31 cellular contexts compared by ENCODE assay signal in the genomic region with DNA sequence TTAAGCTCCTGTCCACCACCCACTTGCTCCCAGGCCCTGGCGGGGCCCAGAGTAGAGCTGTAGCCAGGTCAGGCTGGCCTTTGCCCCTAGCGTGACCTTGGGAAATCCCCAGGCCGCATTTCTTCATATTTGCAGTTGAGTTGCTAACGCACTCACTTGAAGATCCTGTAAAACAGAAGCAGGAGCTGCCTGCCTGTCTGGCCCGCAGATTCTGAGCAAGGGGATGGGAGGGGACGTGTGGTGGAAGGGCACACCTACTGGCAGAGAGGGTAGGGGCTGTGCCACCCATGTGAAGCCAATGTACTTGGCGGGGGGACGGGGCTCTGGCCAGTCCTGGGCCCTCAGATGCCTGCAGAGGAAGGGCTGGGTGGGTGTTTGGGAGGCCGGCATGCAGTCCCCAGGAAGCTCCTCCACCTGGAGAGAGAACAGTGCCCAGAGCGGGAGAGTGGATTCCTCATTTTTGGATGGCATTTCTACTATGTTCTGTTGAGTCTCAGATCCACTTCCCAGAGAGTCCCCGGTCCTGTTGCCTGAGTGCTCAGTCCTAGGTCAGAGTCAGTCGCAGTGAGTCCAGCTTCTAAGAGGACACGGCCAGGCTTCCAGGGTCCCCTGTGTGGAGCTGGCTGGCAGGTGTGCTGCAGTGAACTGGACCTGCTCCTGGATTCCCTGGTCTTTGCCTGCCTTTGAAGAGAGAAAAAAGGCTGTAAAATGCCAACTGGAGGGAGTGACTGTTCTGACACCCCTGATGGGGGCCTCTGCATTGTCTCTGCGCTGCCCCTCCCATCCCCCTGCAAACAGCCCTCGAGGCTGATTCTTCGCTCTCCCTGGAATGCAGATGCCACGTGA.
DNase-seq lines count a peak whose midpoint lies in the region; ATAC-seq and TF ChIP-seq lines count a peak whose summit lies in the region.
"Had no signal": no experiment of that assay in that cellular context is flagged by ENCODE, and none has a peak within 500 bp of the region (broad histone marks: within the 10 kb centered on the region; RNA-seq: fewer than 3 reads in every experiment).

No MANE protein-coding gene starts in this region.

- TF ChIP-seq CTCF in endodermal cell (conservative IDR thresholded peaks at IDR 0.05), result no peak

- peak; percentile 28 for ATAC-seq in naive thymus-derived CD4-positive, alpha-beta T cell
- no peak for ATAC-seq in HG03378 (IDR thresholded peaks at IDR 0.05; ENCODE audit: unreplicated experiment)
- ATAC-seq: activated CD4-positive, alpha-beta T cell treated with anti-CD3 and anti-CD28 coated beads for 36 hours; activated CD8-positive, alpha-beta T cell treated with anti-CD3 and anti-CD28 coated beads for 36 hours; mucosa of descending colon; natural killer cell treated with Interleukin-12 subunit alpha and Interleukin-12 subunit beta and Interleukin-15 and Interleukin-18, amount 100 ng/mL, for 72 hours; Panc1; SK-N-SH treated with all-trans-retinoic acid at 6 μM for 48 hours had no signal

- H3K4me1 Mint-ChIP-seq in endodermal cell, result peaks cover 9% of the 10 kb centered on the region
- H3K4me1 Mint-ChIP-seq in naive thymus-derived CD4-positive, alpha-beta T cell, result peaks cover 1 to 19% (median 9%) of the 10 kb centered on the region in 7 donors

- H3K4me3 ChIP-seq in NT2/D1 (ENCODE audit: insufficient read length, low read depth), result no peak overlapping the region
- H3K4me3 ChIP-seq in endodermal cell (ENCODE audit: low read length), result no peak overlapping the region
- no peak overlapping the region for H3K4me3 ChIP-seq in naive thymus-derived CD4-positive, alpha-beta T cell (ENCODE audit: low read length)
- H3K4me3 ChIP-seq: lung, mucosa of descending colon, ovary, smooth muscle cell had no signal

- intact Hi-C loops in naive thymus-derived CD4-positive, alpha-beta T cell (cut with micrococcal nuclease), result no loop called here

- CTCF ChIA-PET in naive thymus-derived CD4-positive, alpha-beta T cell (lab: Charles Lee), result interaction anchor here (1.2 kb wide), 1 partner anchor 10 kb away, joined by 5 read pairs; no protein-coding TSS in a partner anchor

- H3K36me3 Mint-ChIP-seq in endodermal cell (ENCODE audit: low read depth), result peaks cover 49% of the 10 kb centered on the region
- H3K36me3 Mint-ChIP-seq in naive thymus-derived CD4-positive, alpha-beta T cell, result peaks cover 0 to 42% (median 4%) of the 10 kb centered on the region in 5 donors
- H3K36me3 Mint-ChIP-seq: activated naive CD4-positive, alpha-beta T cell treated with anti-CD3 and anti-CD28 coated beads, Interleukin-2, amount 50 U/mL, for 24 hours; natural killer cell treated with Interleukin-12 subunit alpha and Interleukin-12 subunit beta and Interleukin-15 and Interleukin-18, amount 100 ng/mL, for 72 hours had no signal

- no peaks in the 10 kb centered on the region for H3K9me3 Mint-ChIP-seq in endodermal cell
- no peaks in the 10 kb centered on the region for H3K9me3 Mint-ChIP-seq in naive thymus-derived CD4-positive, alpha-beta T cell
- H3K9me3 Mint-ChIP-seq: activated CD8-positive, alpha-beta T cell treated with anti-CD3 and anti-CD28 coated beads for 36 hours; activated naive CD4-positive, alpha-beta T cell treated with anti-CD3 and anti-CD28 coated beads, Interleukin-2, amount 50 U/mL, for 24 hours; activated T-helper 2 cell treated with anti-CD3 and anti-CD28 coated beads, Interferon-gamma antibody, Interleukin-2, Interleukin-4, amounts not matched to agents 10 μg/mL and 5 μg/mL and 100 μg/mL, durations not matched to agents 14 hours and 24 hours and 36 hours; CD4-positive, alpha-beta memory T cell; IgD-negative memory B cell; natural killer cell treated with Interleukin-12 subunit alpha and Interleukin-12 subunit beta and Interleukin-15 and Interleukin-18, amount 100 ng/mL, for 72 hours; stimulated activated naive CD8-positive, alpha-beta T cell treated with anti-CD3 and anti-CD28 coated beads, Interleukin-15, Interleukin-2, amounts not matched to agents 100 ng/mL and 50 ng/mL, for 24 hours; T-helper 1 cell treated with Interleukin-12 subunit alpha and Interleukin-12 subunit beta and Interleukin-4 antibody, amounts not matched to agents 30 μg/mL and 1 μg/mL, for 36 hours had no signal

- no peak overlapping the region for H3K27ac Mint-ChIP-seq in endodermal cell
- H3K27ac Mint-ChIP-seq in naive thymus-derived CD4-positive, alpha-beta T cell, result no peak overlapping the region
- H3K27ac Mint-ChIP-seq: activated CD4-positive, alpha-beta T cell treated with anti-CD3 and anti-CD28 coated beads for 36 hours; activated CD8-positive, alpha-beta T cell treated with anti-CD3 and anti-CD28 coated beads for 36 hours; activated naive CD4-positive, alpha-beta T cell treated with anti-CD3 and anti-CD28 coated beads, Interleukin-2, amount 50 U/mL, for 24 hours; activated T-helper 2 cell treated with anti-CD3 and anti-CD28 coated beads, Interferon-gamma antibody, Interleukin-2, Interleukin-4, amounts not matched to agents 10 μg/mL and 5 μg/mL and 100 μg/mL, durations not matched to agents 14 hours and 24 hours and 36 hours; IgD-negative memory B cell; natural killer cell treated with Interleukin-12 subunit alpha and Interleukin-12 subunit beta and Interleukin-15 and Interleukin-18, amount 100 ng/mL, for 72 hours; stimulated activated naive CD8-positive, alpha-beta T cell treated with anti-CD3 and anti-CD28 coated beads, Interleukin-15, Interleukin-2, amounts not matched to agents 100 ng/mL and 50 ng/mL, for 24 hours; T-helper 1 cell treated with Interleukin-12 subunit alpha and Interleukin-12 subunit beta and Interleukin-4 antibody, amounts not matched to agents 30 μg/mL and 1 μg/mL, for 36 hours had no signal

- H3K9ac ChIP-seq in NT2/D1 (ENCODE audit: insufficient read length, low read depth) (peak overlapping the region; percentile 16), endodermal cell (ENCODE audit: extremely low read depth, low read length, poor library complexity, severe bottlenecking) (no peak overlapping the region)

- H3K27me3 ChIP-seq in NT2/D1 (ENCODE audit: insufficient read depth, insufficient read length), result no peaks in the 10 kb centered on the region
- no peaks in the 10 kb centered on the region for H3K27me3 ChIP-seq in endodermal cell (ENCODE audit: control insufficient read depth, insufficient read depth, low read length, poor library complexity, severe bottlenecking)
- no peaks in the 10 kb centered on the region for H3K27me3 ChIP-seq in naive thymus-derived CD4-positive, alpha-beta T cell (ENCODE audit: control insufficient read depth in 2 of 2, insufficient read depth in 2 of 2, low read length in 2 of 2)
- H3K27me3 ChIP-seq: ovary had no signal

- peaks cover 14% of the 10 kb centered on the region for H3K4me1 ChIP-seq in NT2/D1 (ENCODE audit: insufficient read depth, insufficient read length)
- H3K4me1 ChIP-seq in endodermal cell (ENCODE audit: control insufficient read depth, insufficient read depth, low read length), result peaks cover 5% of the 10 kb centered on the region
- H3K4me1 ChIP-seq in naive thymus-derived CD4-positive, alpha-beta T cell (ENCODE audit: control insufficient read depth in 2 of 2, insufficient read depth in 2 of 2, low read length in 2 of 2), result peaks cover 0 to 7% of the 10 kb centered on the region in 2 donors

- H3K4me3 Mint-ChIP-seq in endodermal cell, result no peak overlapping the region
- H3K4me3 Mint-ChIP-seq in naive thymus-derived CD4-positive, alpha-beta T cell, result no peak overlapping the region
- H3K4me3 Mint-ChIP-seq: activated CD4-positive, alpha-beta T cell treated with anti-CD3 and anti-CD28 coated beads for 36 hours; activated CD8-positive, alpha-beta T cell treated with anti-CD3 and anti-CD28 coated beads for 36 hours; activated naive CD4-positive, alpha-beta T cell treated with anti-CD3 and anti-CD28 coated beads, Interleukin-2, amount 50 U/mL, for 24 hours; CD4-positive, alpha-beta memory T cell; natural killer cell treated with Interleukin-12 subunit alpha and Interleukin-12 subunit beta and Interleukin-15 and Interleukin-18, amount 100 ng/mL, for 72 hours; stimulated activated naive CD8-positive, alpha-beta T cell treated with anti-CD3 and anti-CD28 coated beads, Interleukin-15, Interleukin-2, amounts not matched to agents 100 ng/mL and 50 ng/mL, for 24 hours; T-helper 1 cell treated with Interleukin-12 subunit alpha and Interleukin-12 subunit beta and Interleukin-4 antibody, amounts not matched to agents 30 μg/mL and 1 μg/mL, for 36 hours had no signal

- DNase-seq in ELF-1 (ENCODE audit: low read depth, low spot score) (peak; percentile 87), NT2/D1 (ENCODE audit: low read depth, low spot score) (no peak), endodermal cell (peak; percentile 51), NCI-H1092 treated with DMSO at 0.1 percent for 48 hours (lab: John Stamatoyannopoulos, UW) (no peak), substantia nigra (lab: John Stamatoyannopoulos, UW) (no peak), dedifferentiated amniotic fluid mesenchymal stem cell (ENCODE audit: extremely low spot score) (no peak)
- no peak for DNase-seq in naive thymus-derived CD4-positive, alpha-beta T cell
- DNase-seq: activated CD4-positive, alpha-beta T cell treated with anti-CD3 and anti-CD28 coated beads for 36 hours; activated CD8-positive, alpha-beta T cell treated with anti-CD3 and anti-CD28 coated beads for 36 hours; AML-193; amygdala; CD4-positive, alpha-beta memory T cell; effector memory CD4-positive, alpha-beta T cell; mucosa of descending colon; MV-4-11; NCI-H1436 treated with DMSO at 0.1 percent for 48 hours; NCI-H748 treated with DMSO at 0.1 percent for 48 hours; ovary; Right ventricle myocardium superior; stimulated activated CD4-positive, alpha-beta T cell treated with anti-CD3 and anti-CD28 coated beads, Interleukin-1b, Interleukin-23, amount 100 ng/mL, for 48 hours had no signal

- POLR2A ChIA-PET in naive thymus-derived CD4-positive, alpha-beta T cell (lab: Charles Lee), result interaction anchor here (1.1 kb wide), 1 partner anchor 36 kb away, joined by 3 read pairs; no protein-coding TSS in a partner anchor

- peaks cover 2% of the 10 kb centered on the region for H3K36me3 ChIP-seq in NT2/D1 (ENCODE audit: insufficient read depth, insufficient read length, low read length)
- H3K36me3 ChIP-seq in endodermal cell (ENCODE audit: control insufficient read depth, insufficient read depth, low read length), result peaks cover 31% of the 10 kb centered on the region
- no peaks in the 10 kb centered on the region for H3K36me3 ChIP-seq in naive thymus-derived CD4-positive, alpha-beta T cell (ENCODE audit: control insufficient read depth in 2 of 3, insufficient read depth in 3 of 3, low read length in 3 of 3)
- H3K36me3 ChIP-seq: ovary had no signal

- no peak overlapping the region for H3K27ac ChIP-seq in endodermal cell (ENCODE audit: low read depth, low read length)
- H3K27ac ChIP-seq in naive thymus-derived CD4-positive, alpha-beta T cell (ENCODE audit: low read depth, low read length), result no peak overlapping the region
- H3K27ac ChIP-seq in substantia nigra (ENCODE audit: low read depth, low read length, poor library complexity, severe bottlenecking), result no peak overlapping the region
- H3K27ac ChIP-seq: ovary had no signal

- 87 to 88% methylated on average over 12 to 17 of the region's 17 CpGs for WGBS in endodermal cell (ENCODE audit: insufficient coverage in 1 of 2, insufficient read length in 1 of 2), 2 experiments

- H3K27me3 Mint-ChIP-seq in endodermal cell (ENCODE audit: insufficient read depth), result no peaks in the 10 kb centered on the region
- H3K27me3 Mint-ChIP-seq in naive thymus-derived CD4-positive, alpha-beta T cell, result peaks cover 0 to 3% (median 0%) of the 10 kb centered on the region in 5 donors
- H3K27me3 Mint-ChIP-seq: activated CD4-positive, alpha-beta T cell treated with anti-CD3 and anti-CD28 coated beads for 36 hours; activated CD8-positive, alpha-beta T cell treated with anti-CD3 and anti-CD28 coated beads for 36 hours; activated naive CD4-positive, alpha-beta T cell treated with anti-CD3 and anti-CD28 coated beads, Interleukin-2, amount 50 U/mL, for 24 hours; CD4-positive, alpha-beta memory T cell; natural killer cell treated with Interleukin-12 subunit alpha and Interleukin-12 subunit beta and Interleukin-15 and Interleukin-18, amount 100 ng/mL, for 72 hours; stimulated activated naive CD8-positive, alpha-beta T cell treated with anti-CD3 and anti-CD28 coated beads, Interleukin-15, Interleukin-2, amounts not matched to agents 100 ng/mL and 50 ng/mL, for 24 hours had no signal

- H3K9me3 ChIP-seq in NT2/D1 (ENCODE audit: insufficient read depth, low read length) (no peaks in the 10 kb centered on the region), endodermal cell (ENCODE audit: control insufficient read depth, low read length) (no peaks in the 10 kb centered on the region)
- H3K9me3 ChIP-seq in naive thymus-derived CD4-positive, alpha-beta T cell (ENCODE audit: control insufficient read depth in 2 of 3, low read length in 3 of 3), result no peaks in the 10 kb centered on the region
- H3K9me3 ChIP-seq: mucosa of descending colon, ovary had no signal

Comparison
In these comparisons a context has a peak if more than half of its experiments do, and no peak if none do; other contexts are left out.
1. DNase-seq: peak in ELF-1 (single experiment) and endodermal cell (single experiment); none in NT2/D1 (single experiment), naive thymus-derived CD4-positive, alpha-beta T cell (0 of 9), NCI-H1092 treated with DMSO at 0.1 percent for 48 hours (single experiment), substantia nigra (0 of 49) and dedifferentiated amniotic fluid mesenchymal stem cell (single experiment).